In the genomic region with DNA sequence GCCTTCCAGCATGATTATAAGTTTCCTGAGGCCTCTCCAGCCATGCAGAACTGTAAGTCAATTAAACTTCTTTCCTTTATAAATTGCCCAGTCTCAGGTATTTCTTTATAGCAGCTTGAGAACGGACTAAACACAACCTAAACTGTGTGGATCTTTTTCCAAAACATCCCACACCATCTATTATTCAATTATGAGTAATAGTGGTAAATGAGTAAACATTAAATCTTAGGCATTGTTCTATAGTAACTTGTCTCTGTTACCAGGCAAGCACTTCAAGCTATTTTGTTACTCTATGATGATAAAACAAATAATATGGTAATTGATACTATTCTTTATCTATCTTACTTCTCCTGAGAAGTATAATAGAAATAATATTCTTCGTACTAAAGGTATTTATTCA, we compare ENCODE assay signal across 1 cellular context.
TF ChIP-seq lines count a peak whose summit lies in the region.

No MANE protein-coding gene starts in this region.

TF ChIP-seq in WTC11, 78 proteins besides CTCF, POLR2A, EP300 and RAD21 (continued from another document):
- TF ChIP-seq, protein P1, sequence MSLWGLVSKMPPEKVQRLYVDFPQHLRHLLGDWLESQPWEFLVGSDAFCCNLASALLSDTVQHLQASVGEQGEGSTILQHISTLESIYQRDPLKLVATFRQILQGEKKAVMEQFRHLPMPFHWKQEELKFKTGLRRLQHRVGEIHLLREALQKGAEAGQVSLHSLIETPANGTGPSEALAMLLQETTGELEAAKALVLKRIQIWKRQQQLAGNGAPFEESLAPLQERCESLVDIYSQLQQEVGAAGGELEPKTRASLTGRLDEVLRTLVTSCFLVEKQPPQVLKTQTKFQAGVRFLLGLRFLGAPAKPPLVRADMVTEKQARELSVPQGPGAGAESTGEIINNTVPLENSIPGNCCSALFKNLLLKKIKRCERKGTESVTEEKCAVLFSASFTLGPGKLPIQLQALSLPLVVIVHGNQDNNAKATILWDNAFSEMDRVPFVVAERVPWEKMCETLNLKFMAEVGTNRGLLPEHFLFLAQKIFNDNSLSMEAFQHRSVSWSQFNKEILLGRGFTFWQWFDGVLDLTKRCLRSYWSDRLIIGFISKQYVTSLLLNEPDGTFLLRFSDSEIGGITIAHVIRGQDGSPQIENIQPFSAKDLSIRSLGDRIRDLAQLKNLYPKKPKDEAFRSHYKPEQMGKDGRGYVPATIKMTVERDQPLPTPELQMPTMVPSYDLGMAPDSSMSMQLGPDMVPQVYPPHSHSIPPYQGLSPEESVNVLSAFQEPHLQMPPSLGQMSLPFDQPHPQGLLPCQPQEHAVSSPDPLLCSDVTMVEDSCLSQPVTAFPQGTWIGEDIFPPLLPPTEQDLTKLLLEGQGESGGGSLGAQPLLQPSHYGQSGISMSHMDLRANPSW (CRISPR knock-in tag; conservative IDR thresholded peaks at IDR 0.05; ENCODE audit: low read depth) = no peak
- TF ChIP-seq SP1 (CRISPR knock-in tag; conservative IDR thresholded peaks at IDR 0.05) (no peak), HMGA2 (CRISPR knock-in tag; IDR thresholded peaks at IDR 0.05) (no peak)
- TF ChIP-seq, protein P2, sequence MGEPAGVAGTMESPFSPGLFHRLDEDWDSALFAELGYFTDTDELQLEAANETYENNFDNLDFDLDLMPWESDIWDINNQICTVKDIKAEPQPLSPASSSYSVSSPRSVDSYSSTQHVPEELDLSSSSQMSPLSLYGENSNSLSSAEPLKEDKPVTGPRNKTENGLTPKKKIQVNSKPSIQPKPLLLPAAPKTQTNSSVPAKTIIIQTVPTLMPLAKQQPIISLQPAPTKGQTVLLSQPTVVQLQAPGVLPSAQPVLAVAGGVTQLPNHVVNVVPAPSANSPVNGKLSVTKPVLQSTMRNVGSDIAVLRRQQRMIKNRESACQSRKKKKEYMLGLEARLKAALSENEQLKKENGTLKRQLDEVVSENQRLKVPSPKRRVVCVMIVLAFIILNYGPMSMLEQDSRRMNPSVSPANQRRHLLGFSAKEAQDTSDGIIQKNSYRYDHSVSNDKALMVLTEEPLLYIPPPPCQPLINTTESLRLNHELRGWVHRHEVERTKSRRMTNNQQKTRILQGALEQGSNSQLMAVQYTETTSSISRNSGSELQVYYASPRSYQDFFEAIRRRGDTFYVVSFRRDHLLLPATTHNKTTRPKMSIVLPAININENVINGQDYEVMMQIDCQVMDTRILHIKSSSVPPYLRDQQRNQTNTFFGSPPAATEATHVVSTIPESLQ (CRISPR knock-in tag; IDR thresholded peaks at IDR 0.05) = no peak
